In the genomic region with DNA sequence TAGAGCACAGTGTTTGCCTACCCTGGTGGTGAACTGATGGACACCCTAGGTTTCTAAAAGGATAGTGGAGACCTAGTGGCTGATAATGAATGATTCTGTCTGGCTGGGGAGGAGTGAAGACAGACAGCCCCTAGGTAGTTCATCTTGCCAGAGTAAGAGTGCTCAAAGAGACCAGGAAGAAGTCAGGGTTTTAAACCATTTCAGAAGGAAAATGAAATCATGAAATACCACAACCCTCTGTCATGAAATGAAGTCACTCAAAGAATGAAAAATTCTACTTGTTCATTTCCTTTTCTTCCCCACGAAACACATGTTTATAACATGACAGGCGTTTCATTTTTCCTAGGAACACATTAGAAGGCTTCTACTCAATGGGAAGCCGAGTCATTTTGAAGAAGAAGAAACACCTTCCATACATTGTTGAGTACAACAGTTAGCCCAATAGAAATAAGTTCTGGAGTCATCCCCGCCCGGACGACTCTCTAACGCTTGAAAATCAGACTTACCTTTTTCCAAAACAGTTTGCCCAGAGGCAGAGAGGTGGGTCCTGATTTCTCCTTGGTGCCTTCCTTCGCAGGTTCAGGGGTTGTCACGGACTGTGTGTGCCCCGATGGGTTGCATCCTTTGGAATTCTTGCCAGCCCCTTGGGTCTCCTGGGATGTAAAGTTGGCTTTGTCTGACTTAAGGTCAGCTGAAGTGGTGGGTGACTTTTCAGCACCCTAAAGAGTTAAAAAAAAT, we compare ENCODE assay signal across 28 cellular contexts.
DNase-seq lines count a peak whose midpoint lies in the region; ATAC-seq and TF ChIP-seq lines count a peak whose summit lies in the region.
"Had no signal": no experiment of that assay in that cellular context is flagged by ENCODE, and none has a peak within 500 bp of the region (broad histone marks: within the 10 kb centered on the region; RNA-seq: fewer than 3 reads in every experiment).

No MANE protein-coding gene starts in this region.

- peaks cover 17% of the 10 kb centered on the region for H3K27me3 Mint-ChIP-seq in activated T-cell treated with anti-CD3 and anti-CD28 coated beads, Interleukin-2, amount 50 U/mL, for 72 hours (ENCODE audit: low read depth)
- no peaks in the 10 kb centered on the region for H3K27me3 Mint-ChIP-seq in nephron (ENCODE audit: low read depth)

- DNase-seq in activated T-cell treated with anti-CD3 and anti-CD28 coated beads, Interleukin-2, amount 50 U/mL, for 72 hours = no peak
- DNase-seq in activated T-cell treated with anti-CD3 and anti-CD28 coated beads, Interleukin-2, amount 50 U/mL, for 48 hours = no peak
- DNase-seq in caudate nucleus (lab: John Stamatoyannopoulos, UW) (no peak), DMS114 treated with DMSO at 0.1 percent for 48 hours (lab: John Stamatoyannopoulos, UW; ENCODE audit: unreplicated experiment) (no peak), inferior parietal cortex (ENCODE audit: extremely low spot score) (no peak), epidermal melanocyte (ENCODE audit: insufficient read length, low spot score) (no peak), ureter (ENCODE audit: low spot score) (no peak)
- DNase-seq: 8988T; activated CD4-positive, alpha-beta T cell treated with anti-CD3 and anti-CD28 coated beads for 1 hour; activated CD8-positive, alpha-beta T cell treated with anti-CD3 and anti-CD28 coated beads, Interleukin-2, amount 10 ng/mL, durations not matched to agents 7 days and 5 days; amygdala; CD8-positive, alpha-beta T cell; DMS153; effector CD4-positive, alpha-beta T cell; glutamatergic neuron; islet precursor cell; KBM-7; left ventricle myocardium inferior; mesendoderm; NCI-H1092; NCI-H510A; spleen; stimulated activated CD4-positive, alpha-beta T cell treated with anti-CD3 and anti-CD28 coated beads, Interleukin-2, amount 100 ng/mL, for 24 hours; upper lobe of right lung had no signal

- no peaks in the 10 kb centered on the region for H3K36me3 Mint-ChIP-seq in activated T-cell treated with anti-CD3 and anti-CD28 coated beads, Interleukin-2, amount 50 U/mL, for 72 hours (ENCODE audit: insufficient read depth in 2 of 2)
- no peaks in the 10 kb centered on the region for H3K36me3 Mint-ChIP-seq in nephron (ENCODE audit: low read depth)
- H3K36me3 Mint-ChIP-seq: activated naive CD4-positive, alpha-beta T cell treated with anti-CD3 and anti-CD28 coated beads, Interleukin-2, amount 50 U/mL, for 24 hours; CD8-positive, alpha-beta T cell had no signal

- ATAC-seq in activated T-cell treated with anti-CD3 and anti-CD28 coated beads, Interleukin-2, amount 50 U/mL, for 72 hours (replicated peaks in 1 of 2) = peak; percentile 34 to 49
- ATAC-seq: activated CD8-positive, alpha-beta T cell treated with anti-CD3 and anti-CD28 coated beads, Interleukin-2, amount 10 ng/mL, durations not matched to agents 7 days and 5 days; CD8-positive, alpha-beta T cell; upper lobe of right lung had no signal

- H3K4me3 Mint-ChIP-seq in activated T-cell treated with anti-CD3 and anti-CD28 coated beads, Interleukin-2, amount 50 U/mL, for 72 hours = no peak overlapping the region
- H3K4me3 Mint-ChIP-seq in nephron = no peak overlapping the region
- H3K4me3 Mint-ChIP-seq: activated CD8-positive, alpha-beta T cell treated with anti-CD3 and anti-CD28 coated beads, Interleukin-2, amount 10 ng/mL, durations not matched to agents 7 days and 5 days; activated naive CD4-positive, alpha-beta T cell treated with anti-CD3 and anti-CD28 coated beads, Interleukin-2, amount 50 U/mL, for 24 hours; CD8-positive, alpha-beta T cell; T-helper 2 cell treated with Interferon-gamma antibody and Interleukin-4, amounts not matched to agents 5 μg/mL and 100 μg/mL, for 36 hours had no signal

- TF ChIP-seq CTCF in nephron (IDR thresholded peaks at IDR 0.05; ENCODE audit: unreplicated experiment in 3 of 3) = no peak

- peaks cover 24% of the 10 kb centered on the region for H3K4me1 Mint-ChIP-seq in activated T-cell treated with anti-CD3 and anti-CD28 coated beads, Interleukin-2, amount 50 U/mL, for 72 hours (ENCODE audit: low read depth)
- peaks cover 7% of the 10 kb centered on the region for H3K4me1 Mint-ChIP-seq in nephron
- H3K4me1 Mint-ChIP-seq: activated naive CD4-positive, alpha-beta T cell treated with anti-CD3 and anti-CD28 coated beads, Interleukin-2, amount 50 U/mL, for 24 hours had no signal

- peaks cover 0 to 1% of the 10 kb centered on the region in 2 donors for H3K9me3 Mint-ChIP-seq in activated T-cell treated with anti-CD3 and anti-CD28 coated beads, Interleukin-2, amount 50 U/mL, for 72 hours
- H3K9me3 Mint-ChIP-seq in nephron = peaks cover 2% of the 10 kb centered on the region
- H3K9me3 Mint-ChIP-seq: activated naive CD4-positive, alpha-beta T cell treated with anti-CD3 and anti-CD28 coated beads, Interleukin-2, amount 50 U/mL, for 24 hours; CD8-positive, alpha-beta T cell; T-helper 2 cell treated with Interferon-gamma antibody and Interleukin-4, amounts not matched to agents 5 μg/mL and 100 μg/mL, for 36 hours had no signal

- no peak overlapping the region for H3K27ac Mint-ChIP-seq in activated T-cell treated with anti-CD3 and anti-CD28 coated beads, Interleukin-2, amount 50 U/mL, for 72 hours
- peak overlapping the region in 2 of 3 experiments; percentile 47 to 65 for H3K27ac Mint-ChIP-seq in nephron
- H3K27ac Mint-ChIP-seq: activated CD8-positive, alpha-beta T cell treated with anti-CD3 and anti-CD28 coated beads, Interleukin-2, amount 10 ng/mL, durations not matched to agents 7 days and 5 days; activated naive CD4-positive, alpha-beta T cell treated with anti-CD3 and anti-CD28 coated beads, Interleukin-2, amount 50 U/mL, for 24 hours; CD8-positive, alpha-beta T cell; T-helper 2 cell treated with Interferon-gamma antibody and Interleukin-4, amounts not matched to agents 5 μg/mL and 100 μg/mL, for 36 hours had no signal

- peak overlapping the region; percentile 79 for H3K27ac ChIP-seq in caudate nucleus (ENCODE audit: low read depth, low read length)
- H3K27ac ChIP-seq: left ventricle myocardium inferior, right atrium auricular region, spleen, upper lobe of right lung had no signal
